Comparison of ENCODE assay signal across 15 cellular contexts in the genomic region with DNA sequence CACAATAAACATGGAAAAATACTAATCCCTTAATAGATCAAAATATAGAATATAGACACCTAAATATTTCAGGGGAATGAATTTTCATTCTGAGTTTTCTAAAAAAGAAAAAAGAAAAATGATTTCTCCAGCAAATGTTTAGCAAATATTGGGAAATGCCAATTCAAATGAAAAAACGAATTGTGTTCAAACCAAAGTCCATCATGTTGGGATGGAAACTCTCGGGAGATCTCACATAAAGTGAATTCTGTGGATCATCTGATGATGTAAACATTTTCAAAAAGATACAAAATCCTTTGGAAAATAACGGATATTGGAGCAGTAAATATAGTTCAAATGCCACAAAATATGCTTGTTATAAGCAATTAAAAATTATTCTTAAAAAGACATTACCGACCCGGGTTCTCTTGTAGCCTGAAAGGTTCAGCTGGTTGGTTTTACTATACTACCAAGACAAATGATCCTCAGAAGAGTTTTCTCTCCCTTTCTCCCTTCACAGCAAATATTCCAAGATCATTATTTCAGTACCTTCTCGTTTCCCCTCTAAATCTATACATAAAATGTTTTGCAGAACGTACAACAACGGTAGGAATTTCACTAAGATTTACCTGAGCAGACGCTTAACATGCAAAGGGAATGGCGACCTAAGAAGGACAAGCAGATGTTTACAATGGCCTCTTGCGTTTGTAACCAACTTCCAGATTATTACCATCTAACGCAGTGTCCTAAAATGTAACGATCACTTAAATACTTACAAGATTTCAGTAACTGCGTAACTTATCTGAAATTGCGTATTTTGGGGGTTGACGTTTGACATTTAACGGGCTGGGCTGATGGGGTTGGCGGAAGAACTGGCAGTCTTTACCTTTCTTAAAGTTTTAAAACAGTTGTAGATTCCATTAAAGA. TPM values are rescaled to one million over a fixed set of nuclear protein-coding genes. Genes with fewer than 3 reads are reported as not detected.
DNase-seq lines count a peak whose midpoint lies in the region; FAIRE-seq and TF ChIP-seq lines count a peak whose summit lies in the region.
"Had no signal": no experiment of that assay in that cellular context is flagged by ENCODE, and none has a peak within 500 bp of the region (broad histone marks: within the 10 kb centered on the region; RNA-seq: fewer than 3 reads in every experiment).

No MANE protein-coding gene starts in this region.

- H3K4me3 ChIP-seq in foreskin fibroblast (ENCODE audit: low read depth in 1 of 2, low read length in 2 of 2): peak overlapping the region; percentile 59 to 93
- H3K4me3 ChIP-seq: PC-9 had no signal

- TF ChIP-seq CTCF in foreskin fibroblast (IDR thresholded peaks at IDR 0.05; ENCODE audit: low read depth, low read length): no peak

- DNase-seq in HT-29 (ENCODE audit: low spot score) (peak; percentile 83), foreskin fibroblast (peak in 1 of 2 donors; percentile 21), GM03348 (ENCODE audit: low spot score) (no peak)
- DNase-seq in activated CD8-positive, alpha-beta memory T cell treated with anti-CD3 and anti-CD28 coated beads, Interleukin-2, amount 50 U/mL, for 48 hours: no peak
- DNase-seq in stimulated activated CD4-positive, alpha-beta T cell treated with anti-CD3 and anti-CD28 coated beads, Interleukin-12 subunit alpha, Interleukin-12 subunit beta, amount 100 ng/mL, for 4 hours: no peak
- DNase-seq: activated CD4-positive, alpha-beta T cell treated with anti-CD3 and anti-CD28 coated beads, Interleukin-2, amount 50 U/mL, for 1 hour; DMS 273 treated with DMSO at 0.1 percent for 48 hours; mesendoderm; NCI-H1436; NCI-H446; PC-9; stimulated activated CD4-positive, alpha-beta T cell treated with anti-CD3 and anti-CD28 coated beads, Interleukin-2, amount 100 ng/mL, for 24 hours had no signal

- peak; percentile 59 for FAIRE-seq in A204.1 (lab: Jason Lieb, UNC)

RNA-seq across cellular contexts. Expression of a gene that starts 2.5 kb away (rescaled TPM):
- 19.8 and 22.2 TPM in 2 replicates for total RNA-seq in HT-29 (2014; rRNA removed; shearing (Covaris generic))
- total RNA-seq: aorta; T-helper 1 cell treated with Interleukin-12 subunit alpha and Interleukin-12 subunit beta and Interleukin-4 antibody, amounts not matched to agents 30 ng/mL and 1 ng/mL, for 36 hours had no signal

RNA-seq across cellular contexts. Expression of a gene that starts 12.4 kb away (rescaled TPM):
- 67.7 and 74.3 TPM in 2 replicates for total RNA-seq in HT-29 (2014; rRNA removed; shearing (Covaris generic))
- total RNA-seq: T-helper 1 cell treated with Interleukin-12 subunit alpha and Interleukin-12 subunit beta and Interleukin-4 antibody, amounts not matched to agents 30 ng/mL and 1 ng/mL, for 36 hours had no signal

RNA-seq across cellular contexts. Expression of a gene that starts 23.3 kb away (rescaled TPM):
- 78.9 and 86.4 TPM in 2 replicates for total RNA-seq in HT-29 (2014; rRNA removed; shearing (Covaris generic))
- total RNA-seq: PC-9; T-helper 1 cell treated with Interleukin-12 subunit alpha and Interleukin-12 subunit beta and Interleukin-4 antibody, amounts not matched to agents 30 ng/mL and 1 ng/mL, for 36 hours had no signal

RNA-seq across cellular contexts. Expression of a gene that starts 32.1 kb away (rescaled TPM):
- total RNA-seq in HT-29 (2014; rRNA removed; shearing (Covaris generic)): 96.1 and 99.2 TPM in 2 replicates
- total RNA-seq: T-helper 1 cell treated with Interleukin-12 subunit alpha and Interleukin-12 subunit beta and Interleukin-4 antibody, amounts not matched to agents 30 ng/mL and 1 ng/mL, for 36 hours had no signal

RNA-seq across cellular contexts. Expression of a gene that starts 40.9 kb away (rescaled TPM):
- 5.6 and 10.7 TPM in 2 replicates for total RNA-seq in HT-29 (2014; rRNA removed; shearing (Covaris generic))
- total RNA-seq: PC-9; T-helper 1 cell treated with Interleukin-12 subunit alpha and Interleukin-12 subunit beta and Interleukin-4 antibody, amounts not matched to agents 30 ng/mL and 1 ng/mL, for 36 hours had no signal
